Comparison of ENCODE assay signal across 8 cellular contexts in the genomic region with DNA sequence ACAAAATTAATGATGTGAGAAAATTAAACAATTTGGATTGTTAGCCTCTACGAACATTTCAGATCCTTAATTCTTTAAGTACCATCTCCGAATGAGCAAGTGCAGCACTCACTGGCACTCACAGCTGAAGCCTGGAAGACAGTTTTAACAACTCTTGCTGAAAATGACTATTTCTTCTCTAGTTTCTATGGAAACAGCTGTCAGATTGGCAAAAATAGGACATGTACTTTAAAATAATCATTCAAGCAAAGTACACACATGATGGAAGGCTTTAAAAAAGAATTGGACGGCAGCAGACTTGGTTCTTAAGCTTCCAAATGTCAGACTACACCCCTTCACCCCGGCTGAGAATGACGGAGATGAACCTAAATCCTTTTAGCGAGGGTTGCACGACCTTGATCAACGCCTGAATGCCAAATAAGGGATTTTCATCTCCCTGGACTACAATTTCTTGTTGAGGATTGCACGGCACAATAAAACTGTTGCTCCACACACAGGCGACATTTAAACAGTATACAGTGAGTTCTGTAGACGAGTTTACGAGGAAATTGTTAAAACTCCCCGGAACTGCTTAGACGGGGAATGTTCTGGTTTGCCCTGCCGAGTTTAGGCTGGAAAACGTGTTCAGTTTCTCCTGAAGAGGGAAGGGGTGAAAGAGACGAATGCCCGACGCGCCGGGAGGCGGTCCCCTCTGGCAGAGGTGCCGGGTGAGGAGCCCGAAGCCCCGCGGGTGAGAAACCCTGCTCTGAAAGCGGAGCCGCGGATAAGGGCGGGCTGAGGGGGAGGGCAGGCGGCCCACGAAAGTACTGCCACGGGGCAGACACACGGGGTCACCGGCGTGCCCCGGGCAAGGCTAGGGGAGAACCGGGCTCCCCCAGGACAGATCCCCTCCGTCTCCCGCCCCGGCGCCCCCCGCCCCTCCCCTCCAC. TPM values are rescaled to one million over a fixed set of nuclear protein-coding genes. Genes with fewer than 3 reads are reported as not detected.
DNase-seq lines count a peak whose midpoint lies in the region; ATAC-seq and TF ChIP-seq lines count a peak whose summit lies in the region.

No MANE protein-coding gene starts in this region.

- TF ChIP-seq CTCF in DOHH2 (IDR thresholded peaks at IDR 0.05; ENCODE audit: low read depth, low read length, poor library complexity, severe bottlenecking) (no peak), GM23338 (conservative IDR thresholded peaks at IDR 0.05; ENCODE audit: low read depth in 2 of 2) (no peak)

- H2AFZ ChIP-seq in GM23338: peak overlapping the region; percentile 94
- H2AFZ ChIP-seq in Karpas-422 (ENCODE audit: low read length): peak overlapping the region; percentile 24; the same call in 1 of the 2 replicates

- H3K4me1 Mint-ChIP-seq in GM23338: peaks cover 17% of the 10 kb centered on the region

- H3K27me3 ChIP-seq in DOHH2 (ENCODE audit: control insufficient read depth, low read length) (no peaks in the 10 kb centered on the region), GM23338 (ENCODE audit: insufficient read depth) (no peaks in the 10 kb centered on the region), Karpas-422 (ENCODE audit: low read length) (no peaks in the 10 kb centered on the region)

- H4K20me1 ChIP-seq in DOHH2 (ENCODE audit: control insufficient read depth, insufficient read depth, low read depth, low read length) (no peaks in the 10 kb centered on the region), GM23338 (replicated peaks; ENCODE audit: insufficient read depth) (no peaks in the 10 kb centered on the region), Karpas-422 (ENCODE audit: insufficient read depth, low read depth, low read length) (no peaks in the 10 kb centered on the region)

- H3K4me3 ChIP-seq in DOHH2 (ENCODE audit: low read length) (peak overlapping the region; percentile 86), GM23338 (peak overlapping the region; percentile 88), Karpas-422 (ENCODE audit: low read length) (peak overlapping the region; percentile 91), SK-N-MC (peak overlapping the region; percentile 81)

- H3F3A ChIP-seq in DOHH2 (ENCODE audit: control insufficient read depth, insufficient read depth): no peaks in the 10 kb centered on the region; the same call in 1 of the 2 replicates
- H3F3A ChIP-seq in GM23338 (replicated peaks; ENCODE audit: low read depth): no peaks in the 10 kb centered on the region

- ATAC-seq in GM23338: peak; percentile 70

- H3K4me2 ChIP-seq in DOHH2 (ENCODE audit: low read length) (peak overlapping the region; percentile 99), GM23338 (peak overlapping the region; percentile 92), Karpas-422 (ENCODE audit: low read depth, low read length, poor library complexity, severe bottlenecking) (peak overlapping the region; percentile 86)

- H3K4me1 ChIP-seq in DOHH2 (ENCODE audit: control insufficient read depth, low read length) (peaks cover 48% of the 10 kb centered on the region), GM23338 (ENCODE audit: insufficient read depth) (peaks cover 10% of the 10 kb centered on the region), Karpas-422 (ENCODE audit: low read length) (peaks cover 15% of the 10 kb centered on the region)

- H3K79me2 ChIP-seq in DOHH2 (ENCODE audit: control insufficient read depth, low read length): peaks cover 38% of the 10 kb centered on the region
- no peaks in the 10 kb centered on the region for H3K79me2 ChIP-seq in GM23338 (replicated peaks; ENCODE audit: insufficient read depth)
- H3K79me2 ChIP-seq in Karpas-422 (ENCODE audit: low read length): peaks cover 45% of the 10 kb centered on the region

- H3K9me3 ChIP-seq in DOHH2 (ENCODE audit: control insufficient read depth, insufficient read depth, low read length): no peaks in the 10 kb centered on the region
- H3K9me3 ChIP-seq in Karpas-422 (ENCODE audit: low read length): no peaks in the 10 kb centered on the region
- H3K9me3 ChIP-seq in SK-N-MC (ENCODE audit: low read depth, low read length): no peaks in the 10 kb centered on the region

- H3K36me3 ChIP-seq in DOHH2 (ENCODE audit: control insufficient read depth, low read length) (peaks cover 11% of the 10 kb centered on the region), GM23338 (ENCODE audit: insufficient read depth) (no peaks in the 10 kb centered on the region), Karpas-422 (ENCODE audit: insufficient read depth, low read length) (no peaks in the 10 kb centered on the region), SK-N-MC (ENCODE audit: insufficient read depth, low read length) (no peaks in the 10 kb centered on the region)

- H3K27me3 Mint-ChIP-seq in GM23338 (ENCODE audit: insufficient read depth, low read depth, poor library complexity): peaks cover 7% of the 10 kb centered on the region

- H3K9ac ChIP-seq in Karpas-422 (ENCODE audit: low read length) (peak overlapping the region; percentile 84), SK-N-MC (ENCODE audit: insufficient read length) (peak overlapping the region; percentile 70)

- H3K9me2 ChIP-seq in DOHH2 (replicated peaks; ENCODE audit: control insufficient read depth, low read length) (no peaks in the 10 kb centered on the region), GM23338 (ENCODE audit: insufficient read depth) (no peaks in the 10 kb centered on the region), Karpas-422 (replicated peaks; ENCODE audit: insufficient read depth, low read length) (no peaks in the 10 kb centered on the region)

- H3K27ac ChIP-seq in DOHH2 (ENCODE audit: low read depth, low read length) (peak overlapping the region; percentile 81), GM23338 (ENCODE audit: low read depth) (peak overlapping the region; percentile 84), Karpas-422 (ENCODE audit: low read length) (peak overlapping the region; percentile 66), SK-N-MC (peak overlapping the region; percentile 59; the same call in 1 of the 2 replicates), substantia nigra (ENCODE audit: low read depth, low read length, poor library complexity, severe bottlenecking) (peak overlapping the region; percentile 89)

- peak overlapping the region; percentile 92 for H3K27ac Mint-ChIP-seq in GM23338

- no peaks in the 10 kb centered on the region for H3K9me3 Mint-ChIP-seq in GM23338

- DNase-seq in GM23338 (ENCODE audit: low spot score) (peak; percentile 73), Karpas-422 (peak; percentile 93), SK-N-MC (ENCODE audit: low read depth, low spot score) (no peak), globus pallidus (ENCODE audit: low spot score) (peak; percentile 80), nucleus accumbens (lab: John Stamatoyannopoulos, UW) (peak in 52 of 56 donors; percentile 29 to 87 (median 78)), substantia nigra (lab: John Stamatoyannopoulos, UW) (peak; percentile 20 to 93 (median 75))
- peak; percentile 80 for DNase-seq in activated naive CD4-positive, alpha-beta T cell treated with anti-CD3 and anti-CD28 coated beads, Interleukin-2, amount 50 U/mL, for 16 hours

- H3K36me3 Mint-ChIP-seq in GM23338 (ENCODE audit: low read depth): no peaks in the 10 kb centered on the region; the same call in 2 of the 3 replicates

- H3K4me3 Mint-ChIP-seq in GM23338: peak overlapping the region; percentile 89

TF ChIP-seq in GM23338, 12 proteins besides CTCF, POLR2A, EP300 and RAD21 (continues in another document):
- TF ChIP-seq CREB1 (CRISPR knock-in tag; IDR thresholded peaks at IDR 0.05; ENCODE audit: low read depth): peak; percentile 46

RNA-seq across cellular contexts. Expression of gene OMA1, which starts 0.7 kb away (rescaled TPM):
- 19.9 and 21.3 TPM in 2 replicates for total RNA-seq in GM23338 (2014; rRNA removed; shearing (Covaris generic))
- polyA plus RNA-seq in GM23338 (2016; fragmentation: Nextera tagmentation; extraction: Ambion mirVana): 29.9 and 33.1 TPM in 2 replicates
- total RNA-seq in Karpas-422 (2014; rRNA removed; shearing (Covaris generic); ENCODE audit: low replicate concordance): 50.2 and 116 TPM in 2 replicates

RNA-seq across cellular contexts. Expression of gene TACSTD2, which starts 31.2 kb away (rescaled TPM):
- 1.4 and 1.5 TPM in 2 replicates for total RNA-seq in GM23338 (2014; rRNA removed; shearing (Covaris generic))
- 0.77 and 0.86 TPM in 2 replicates for polyA plus RNA-seq in GM23338 (2016; fragmentation: Nextera tagmentation; extraction: Ambion mirVana)
- not detected in 2 replicates for total RNA-seq in Karpas-422 (2014; rRNA removed; shearing (Covaris generic); ENCODE audit: low replicate concordance)
